ENCODE assay signal across 1 cellular context in the genomic region with DNA sequence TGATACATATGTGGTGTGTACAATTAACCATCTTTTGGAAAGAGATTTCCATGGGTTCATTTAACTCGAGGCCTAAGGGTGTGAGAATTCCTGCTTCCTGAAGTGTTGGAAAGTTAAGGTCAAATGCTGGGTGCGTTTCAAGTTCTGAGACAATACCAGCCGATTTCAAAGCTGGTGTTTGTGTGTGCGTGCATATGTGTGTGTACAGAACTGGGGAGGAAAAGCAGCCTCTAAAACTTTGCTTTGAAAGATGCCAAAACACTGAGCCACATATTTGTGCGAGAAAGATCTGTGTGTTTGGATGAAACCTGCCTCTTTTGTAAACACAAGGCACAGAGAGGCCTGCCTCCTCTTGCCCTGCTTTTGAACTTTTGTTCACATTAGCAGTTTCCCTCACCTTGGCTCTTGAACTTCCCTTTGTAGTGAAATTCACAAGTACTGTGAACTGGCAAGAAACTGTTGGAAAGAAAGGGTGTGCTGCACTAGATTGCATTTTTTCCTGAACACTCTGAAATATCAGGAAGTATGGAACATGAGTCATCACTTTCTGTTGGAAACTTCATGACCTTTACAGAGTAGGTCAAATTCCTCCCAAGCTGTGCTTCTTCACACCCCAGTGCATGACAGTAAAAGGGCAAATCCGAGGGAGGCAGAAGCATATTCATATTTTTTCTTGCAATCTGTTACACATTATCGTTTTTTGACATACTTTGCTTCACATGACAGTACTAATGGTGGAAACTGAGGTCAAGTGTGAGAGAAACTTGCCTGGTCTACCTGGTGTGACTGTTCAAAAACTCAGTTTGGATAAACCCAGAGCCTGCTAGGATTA.
A peak's percentile ranks its signal among the peaks of the same experiment; 100 is the strongest.
TF ChIP-seq lines count a peak whose summit lies in the region.

No MANE protein-coding gene starts in this region.

TF ChIP-seq in HepG2, 621 proteins besides CTCF, POLR2A, EP300 and RAD21 (continued from another document and continues in another):
- TF ChIP-seq, protein P1, sequence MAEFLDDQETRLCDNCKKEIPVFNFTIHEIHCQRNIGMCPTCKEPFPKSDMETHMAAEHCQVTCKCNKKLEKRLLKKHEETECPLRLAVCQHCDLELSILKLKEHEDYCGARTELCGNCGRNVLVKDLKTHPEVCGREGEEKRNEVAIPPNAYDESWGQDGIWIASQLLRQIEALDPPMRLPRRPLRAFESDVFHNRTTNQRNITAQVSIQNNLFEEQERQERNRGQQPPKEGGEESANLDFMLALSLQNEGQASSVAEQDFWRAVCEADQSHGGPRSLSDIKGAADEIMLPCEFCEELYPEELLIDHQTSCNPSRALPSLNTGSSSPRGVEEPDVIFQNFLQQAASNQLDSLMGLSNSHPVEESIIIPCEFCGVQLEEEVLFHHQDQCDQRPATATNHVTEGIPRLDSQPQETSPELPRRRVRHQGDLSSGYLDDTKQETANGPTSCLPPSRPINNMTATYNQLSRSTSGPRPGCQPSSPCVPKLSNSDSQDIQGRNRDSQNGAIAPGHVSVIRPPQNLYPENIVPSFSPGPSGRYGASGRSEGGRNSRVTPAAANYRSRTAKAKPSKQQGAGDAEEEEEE (CRISPR knock-in tag; IDR thresholded peaks at IDR 0.05; ENCODE audit: borderline replicate concordance): no peak
- TF ChIP-seq FOXO1 (CRISPR knock-in tag; IDR thresholded peaks at IDR 0.05): peak; percentile 97
- TF ChIP-seq ZNF570 (CRISPR knock-in tag; IDR thresholded peaks at IDR 0.05; ENCODE audit: borderline replicate concordance): peak; percentile 63; the same call in 1 of the 2 replicates
- TF ChIP-seq PAF1 (CRISPR knock-in tag; IDR thresholded peaks at IDR 0.05): no peak
- peak; percentile 93 for TF ChIP-seq MEIS2 (CRISPR knock-in tag; IDR thresholded peaks at IDR 0.05)
- TF ChIP-seq, protein P2, sequence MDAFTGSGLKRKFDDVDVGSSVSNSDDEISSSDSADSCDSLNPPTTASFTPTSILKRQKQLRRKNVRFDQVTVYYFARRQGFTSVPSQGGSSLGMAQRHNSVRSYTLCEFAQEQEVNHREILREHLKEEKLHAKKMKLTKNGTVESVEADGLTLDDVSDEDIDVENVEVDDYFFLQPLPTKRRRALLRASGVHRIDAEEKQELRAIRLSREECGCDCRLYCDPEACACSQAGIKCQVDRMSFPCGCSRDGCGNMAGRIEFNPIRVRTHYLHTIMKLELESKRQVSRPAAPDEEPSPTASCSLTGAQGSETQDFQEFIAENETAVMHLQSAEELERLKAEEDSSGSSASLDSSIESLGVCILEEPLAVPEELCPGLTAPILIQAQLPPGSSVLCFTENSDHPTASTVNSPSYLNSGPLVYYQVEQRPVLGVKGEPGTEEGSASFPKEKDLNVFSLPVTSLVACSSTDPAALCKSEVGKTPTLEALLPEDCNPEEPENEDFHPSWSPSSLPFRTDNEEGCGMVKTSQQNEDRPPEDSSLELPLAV (CRISPR knock-in tag; conservative IDR thresholded peaks at IDR 0.05; ENCODE audit: low read depth): no peak
- TF ChIP-seq, protein P3, sequence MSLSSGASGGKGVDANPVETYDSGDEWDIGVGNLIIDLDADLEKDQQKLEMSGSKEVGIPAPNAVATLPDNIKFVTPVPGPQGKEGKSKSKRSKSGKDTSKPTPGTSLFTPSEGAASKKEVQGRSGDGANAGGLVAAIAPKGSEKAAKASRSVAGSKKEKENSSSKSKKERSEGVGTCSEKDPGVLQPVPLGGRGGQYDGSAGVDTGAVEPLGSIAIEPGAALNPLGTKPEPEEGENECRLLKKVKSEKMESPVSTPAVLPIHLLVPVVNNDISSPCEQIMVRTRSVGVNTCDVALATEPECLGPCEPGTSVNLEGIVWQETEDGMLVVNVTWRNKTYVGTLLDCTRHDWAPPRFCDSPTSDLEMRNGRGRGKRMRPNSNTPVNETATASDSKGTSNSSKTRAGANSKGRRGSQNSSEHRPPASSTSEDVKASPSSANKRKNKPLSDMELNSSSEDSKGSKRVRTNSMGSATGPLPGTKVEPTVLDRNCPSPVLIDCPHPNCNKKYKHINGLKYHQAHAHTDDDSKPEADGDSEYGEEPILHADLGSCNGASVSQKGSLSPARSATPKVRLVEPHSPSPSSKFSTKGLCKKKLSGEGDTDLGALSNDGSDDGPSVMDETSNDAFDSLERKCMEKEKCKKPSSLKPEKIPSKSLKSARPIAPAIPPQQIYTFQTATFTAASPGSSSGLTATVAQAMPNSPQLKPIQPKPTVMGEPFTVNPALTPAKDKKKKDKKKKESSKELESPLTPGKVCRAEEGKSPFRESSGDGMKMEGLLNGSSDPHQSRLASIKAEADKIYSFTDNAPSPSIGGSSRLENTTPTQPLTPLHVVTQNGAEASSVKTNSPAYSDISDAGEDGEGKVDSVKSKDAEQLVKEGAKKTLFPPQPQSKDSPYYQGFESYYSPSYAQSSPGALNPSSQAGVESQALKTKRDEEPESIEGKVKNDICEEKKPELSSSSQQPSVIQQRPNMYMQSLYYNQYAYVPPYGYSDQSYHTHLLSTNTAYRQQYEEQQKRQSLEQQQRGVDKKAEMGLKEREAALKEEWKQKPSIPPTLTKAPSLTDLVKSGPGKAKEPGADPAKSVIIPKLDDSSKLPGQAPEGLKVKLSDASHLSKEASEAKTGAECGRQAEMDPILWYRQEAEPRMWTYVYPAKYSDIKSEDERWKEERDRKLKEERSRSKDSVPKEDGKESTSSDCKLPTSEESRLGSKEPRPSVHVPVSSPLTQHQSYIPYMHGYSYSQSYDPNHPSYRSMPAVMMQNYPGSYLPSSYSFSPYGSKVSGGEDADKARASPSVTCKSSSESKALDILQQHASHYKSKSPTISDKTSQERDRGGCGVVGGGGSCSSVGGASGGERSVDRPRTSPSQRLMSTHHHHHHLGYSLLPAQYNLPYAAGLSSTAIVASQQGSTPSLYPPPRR (CRISPR knock-in tag; IDR thresholded peaks at IDR 0.05; ENCODE audit: borderline replicate concordance): peak; percentile 99
- TF ChIP-seq HNRNPUL1 (IDR thresholded peaks at IDR 0.05; ENCODE audit: low read depth, low read length): no peak
- TF ChIP-seq MXD1 (CRISPR knock-in tag; IDR thresholded peaks at IDR 0.05): no peak
- no peak for TF ChIP-seq ARNT (IDR thresholded peaks at IDR 0.05)
- TF ChIP-seq FLYWCH1 (CRISPR knock-in tag; IDR thresholded peaks at IDR 0.05): no peak
- peak; percentile 69; the same call in 1 of the 2 replicates for TF ChIP-seq ZNF468 (CRISPR knock-in tag; IDR thresholded peaks at IDR 0.05)
- TF ChIP-seq, protein P4, sequence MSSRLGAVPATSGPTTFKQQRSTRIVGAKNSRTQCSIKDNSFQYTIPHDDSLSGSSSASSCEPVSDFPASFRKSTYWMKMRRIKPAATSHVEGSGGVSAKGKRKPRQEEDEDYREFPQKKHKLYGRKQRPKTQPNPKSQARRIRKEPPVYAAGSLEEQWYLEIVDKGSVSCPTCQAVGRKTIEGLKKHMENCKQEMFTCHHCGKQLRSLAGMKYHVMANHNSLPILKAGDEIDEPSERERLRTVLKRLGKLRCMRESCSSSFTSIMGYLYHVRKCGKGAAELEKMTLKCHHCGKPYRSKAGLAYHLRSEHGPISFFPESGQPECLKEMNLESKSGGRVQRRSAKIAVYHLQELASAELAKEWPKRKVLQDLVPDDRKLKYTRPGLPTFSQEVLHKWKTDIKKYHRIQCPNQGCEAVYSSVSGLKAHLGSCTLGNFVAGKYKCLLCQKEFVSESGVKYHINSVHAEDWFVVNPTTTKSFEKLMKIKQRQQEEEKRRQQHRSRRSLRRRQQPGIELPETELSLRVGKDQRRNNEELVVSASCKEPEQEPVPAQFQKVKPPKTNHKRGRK (CRISPR knock-in tag; IDR thresholded peaks at IDR 0.05): no peak; the same call in 1 of the 2 replicates
- peak; percentile 98 for TF ChIP-seq FOXA3 (CRISPR knock-in tag; IDR thresholded peaks at IDR 0.05)
- peak; percentile 99; the same call in 1 of the 2 replicates for TF ChIP-seq RXRA (CRISPR knock-in tag; IDR thresholded peaks at IDR 0.05)
- no peak for TF ChIP-seq RORA (CRISPR knock-in tag; IDR thresholded peaks at IDR 0.05)
- TF ChIP-seq, protein P5, sequence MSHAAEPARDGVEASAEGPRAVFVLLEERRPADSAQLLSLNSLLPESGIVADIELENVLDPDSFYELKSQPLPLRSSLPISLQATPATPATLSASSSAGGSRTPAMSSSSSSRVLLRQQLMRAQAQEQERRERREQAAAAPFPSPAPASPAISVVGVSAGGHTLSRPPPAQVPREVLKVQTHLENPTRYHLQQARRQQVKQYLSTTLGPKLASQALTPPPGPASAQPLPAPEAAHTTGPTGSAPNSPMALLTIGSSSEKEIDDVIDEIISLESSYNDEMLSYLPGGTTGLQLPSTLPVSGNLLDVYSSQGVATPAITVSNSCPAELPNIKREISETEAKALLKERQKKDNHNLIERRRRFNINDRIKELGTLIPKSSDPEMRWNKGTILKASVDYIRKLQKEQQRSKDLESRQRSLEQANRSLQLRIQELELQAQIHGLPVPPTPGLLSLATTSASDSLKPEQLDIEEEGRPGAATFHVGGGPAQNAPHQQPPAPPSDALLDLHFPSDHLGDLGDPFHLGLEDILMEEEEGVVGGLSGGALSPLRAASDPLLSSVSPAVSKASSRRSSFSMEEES (CRISPR knock-in tag; IDR thresholded peaks at IDR 0.05): peak; percentile 83
- TF ChIP-seq ZNF136 (CRISPR knock-in tag; IDR thresholded peaks at IDR 0.05; ENCODE audit: low read depth): no peak; the same call in 1 of the 2 replicates
- TF ChIP-seq BRF2 (CRISPR knock-in tag; IDR thresholded peaks at IDR 0.05): peak; percentile 86; the same call in 1 of the 2 replicates
- TF ChIP-seq DZIP1 (CRISPR knock-in tag; IDR thresholded peaks at IDR 0.05): no peak
- TF ChIP-seq CEBPZ (IDR thresholded peaks at IDR 0.05; ENCODE audit: low read length): no peak
- no peak for TF ChIP-seq NONO (IDR thresholded peaks at IDR 0.05)
- TF ChIP-seq NONO (CRISPR knock-in tag; conservative IDR thresholded peaks at IDR 0.05): peak; percentile 95
- TF ChIP-seq GPBP1L1 (CRISPR knock-in tag; IDR thresholded peaks at IDR 0.05): no peak
- TF ChIP-seq, protein P6, sequence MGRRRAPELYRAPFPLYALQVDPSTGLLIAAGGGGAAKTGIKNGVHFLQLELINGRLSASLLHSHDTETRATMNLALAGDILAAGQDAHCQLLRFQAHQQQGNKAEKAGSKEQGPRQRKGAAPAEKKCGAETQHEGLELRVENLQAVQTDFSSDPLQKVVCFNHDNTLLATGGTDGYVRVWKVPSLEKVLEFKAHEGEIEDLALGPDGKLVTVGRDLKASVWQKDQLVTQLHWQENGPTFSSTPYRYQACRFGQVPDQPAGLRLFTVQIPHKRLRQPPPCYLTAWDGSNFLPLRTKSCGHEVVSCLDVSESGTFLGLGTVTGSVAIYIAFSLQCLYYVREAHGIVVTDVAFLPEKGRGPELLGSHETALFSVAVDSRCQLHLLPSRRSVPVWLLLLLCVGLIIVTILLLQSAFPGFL (CRISPR knock-in tag; IDR thresholded peaks at IDR 0.05): no peak
- no peak for TF ChIP-seq ZNF83 (CRISPR knock-in tag; IDR thresholded peaks at IDR 0.05; ENCODE audit: borderline replicate concordance)
- TF ChIP-seq RBFOX2 (IDR thresholded peaks at IDR 0.05; ENCODE audit: low read depth, low read length): peak; percentile 28; the same call in 1 of the 2 replicates
